In the genomic region with DNA sequence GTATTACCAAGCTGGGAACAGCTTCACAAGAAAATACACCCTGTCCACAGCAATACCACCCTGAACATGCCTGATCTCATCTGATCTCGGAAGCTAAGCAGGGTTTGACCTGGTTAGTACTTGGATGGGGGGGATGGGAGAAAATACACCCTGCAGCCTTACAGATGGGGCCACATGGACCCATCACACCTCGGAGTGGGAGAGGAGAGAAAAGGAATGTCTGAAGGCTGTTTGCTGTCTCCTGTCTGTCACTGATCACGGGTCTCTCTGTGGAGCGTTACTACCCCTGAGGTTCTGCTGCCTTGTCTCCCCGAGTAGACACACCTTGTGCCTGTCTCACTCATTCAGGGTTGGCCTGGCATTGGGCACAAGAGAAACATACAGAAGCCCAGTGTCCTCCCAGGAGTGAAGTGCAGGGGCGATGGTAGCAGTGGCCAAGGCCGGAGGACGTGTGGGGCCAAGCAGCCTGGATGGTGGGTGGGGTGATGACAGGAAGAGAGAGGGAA, we compare ENCODE assay signal across 17 cellular contexts. TPM values are rescaled to one million over a fixed set of nuclear protein-coding genes. Genes with fewer than 3 reads are reported as not detected.
DNase-seq lines count a peak whose midpoint lies in the region; ATAC-seq and TF ChIP-seq lines count a peak whose summit lies in the region.
"Had no signal": no experiment of that assay in that cellular context is flagged by ENCODE, and none has a peak within 500 bp of the region (broad histone marks: within the 10 kb centered on the region; RNA-seq: fewer than 3 reads in every experiment).

No MANE protein-coding gene starts in this region.

- H3K36me3 Mint-ChIP-seq in nephron progenitor cell (ENCODE audit: low read depth), result peaks cover 6% of the 10 kb centered on the region
- H3K36me3 Mint-ChIP-seq in stimulated activated naive B cell treated with anti-CD40 and anti-IgM and Interleukin-4, amounts not matched to agents 10 μg/mL and 1 μg/mL and 100 μg/mL, for 72 hours, result peaks cover 10 to 12% of the 10 kb centered on the region in 2 donors
- H3K36me3 Mint-ChIP-seq: CD4-positive, CD25-positive, alpha-beta regulatory T cell had no signal

- H3K4me3 Mint-ChIP-seq in nephron progenitor cell, result no peak overlapping the region
- H3K4me3 Mint-ChIP-seq in stimulated activated naive B cell treated with anti-CD40 and anti-IgM and Interleukin-4, amounts not matched to agents 10 μg/mL and 1 μg/mL and 100 μg/mL, for 72 hours, result no peak overlapping the region
- H3K4me3 Mint-ChIP-seq: CD4-positive, CD25-positive, alpha-beta regulatory T cell had no signal

- H3K27ac ChIP-seq in Karpas-422 (ENCODE audit: low read length) (peak overlapping the region; percentile 40), coronary artery (no peak overlapping the region)
- H3K27ac ChIP-seq: BLaER1 treated with 17β-estradiol and CSF1 and Interleukin-3, amounts not matched to agents 10 nM and 100 nM; HL-60 had no signal

- H3K9me3 ChIP-seq in Karpas-422 (ENCODE audit: low read length), result no peaks in the 10 kb centered on the region
- H3K9me3 ChIP-seq: HAP-1 had no signal

- no peaks in the 10 kb centered on the region for H3K4me1 Mint-ChIP-seq in nephron progenitor cell
- peaks cover 31 to 75% of the 10 kb centered on the region in 2 donors for H3K4me1 Mint-ChIP-seq in stimulated activated naive B cell treated with anti-CD40 and anti-IgM and Interleukin-4, amounts not matched to agents 10 μg/mL and 1 μg/mL and 100 μg/mL, for 72 hours
- H3K4me1 Mint-ChIP-seq: CD4-positive, CD25-positive, alpha-beta regulatory T cell had no signal

- no peak for DNase-seq in Karpas-422
- DNase-seq in coronary artery (ENCODE audit: low spot score), result peak; percentile 50
- DNase-seq in nephron progenitor cell, result no peak
- DNase-seq in stimulated activated naive B cell treated with anti-CD40 and anti-IgM and Interleukin-4, amounts not matched to agents 10 μg/mL and 1 μg/mL and 100 μg/mL, for 72 hours, result no peak
- DNase-seq in midbrain (lab: John Stamatoyannopoulos, UW), result no peak
- DNase-seq in DMS153 treated with DMSO at 0.1 percent for 48 hours (lab: John Stamatoyannopoulos, UW; ENCODE audit: unreplicated experiment), result no peak
- DNase-seq: 8988T; AML-193; Calu3; CD4-positive, CD25-positive, alpha-beta regulatory T cell; DND-41; GF-D8 had no signal

- no peak overlapping the region for H3K9ac ChIP-seq in Karpas-422 (ENCODE audit: low read length)
- H3K9ac ChIP-seq: BLaER1 treated with 17β-estradiol and CSF1 and Interleukin-3, amounts not matched to agents 10 nM and 100 nM had no signal

- peaks cover 18% of the 10 kb centered on the region for H3K9me3 Mint-ChIP-seq in nephron progenitor cell
- peaks cover 3 to 5% of the 10 kb centered on the region in 2 donors for H3K9me3 Mint-ChIP-seq in stimulated activated naive B cell treated with anti-CD40 and anti-IgM and Interleukin-4, amounts not matched to agents 10 μg/mL and 1 μg/mL and 100 μg/mL, for 72 hours

- H3K27me3 Mint-ChIP-seq in nephron progenitor cell (ENCODE audit: low read depth, poor library complexity), result no peaks in the 10 kb centered on the region
- no peaks in the 10 kb centered on the region for H3K27me3 Mint-ChIP-seq in stimulated activated naive B cell treated with anti-CD40 and anti-IgM and Interleukin-4, amounts not matched to agents 10 μg/mL and 1 μg/mL and 100 μg/mL, for 72 hours
- H3K27me3 Mint-ChIP-seq: CD4-positive, CD25-positive, alpha-beta regulatory T cell had no signal

- H3K4me1 ChIP-seq in Karpas-422 (ENCODE audit: low read length), result peaks cover 24% of the 10 kb centered on the region
- H3K4me1 ChIP-seq: BLaER1 treated with 17β-estradiol and CSF1 and Interleukin-3, amounts not matched to agents 10 nM and 100 nM; HAP-1 had no signal

- no peaks in the 10 kb centered on the region for H3K9me2 ChIP-seq in Karpas-422 (replicated peaks; ENCODE audit: insufficient read depth, low read length)

- no peaks in the 10 kb centered on the region for H3K36me3 ChIP-seq in Karpas-422 (ENCODE audit: insufficient read depth, low read length)
- H3K36me3 ChIP-seq: BLaER1 treated with 17β-estradiol and CSF1 and Interleukin-3, amounts not matched to agents 10 nM and 100 nM; HAP-1 had no signal

- H4K20me1 ChIP-seq in Karpas-422 (ENCODE audit: insufficient read depth, low read depth, low read length), result no peaks in the 10 kb centered on the region
- H4K20me1 ChIP-seq: BLaER1 treated with 17β-estradiol and CSF1 and Interleukin-3, amounts not matched to agents 10 nM and 100 nM had no signal

- no peaks in the 10 kb centered on the region for H3K79me2 ChIP-seq in Karpas-422 (ENCODE audit: low read length)

- peak overlapping the region; percentile 86 for H3K27ac Mint-ChIP-seq in nephron progenitor cell
- H3K27ac Mint-ChIP-seq in stimulated activated naive B cell treated with anti-CD40 and anti-IgM and Interleukin-4, amounts not matched to agents 10 μg/mL and 1 μg/mL and 100 μg/mL, for 72 hours, result peak overlapping the region; percentile 70

- H3K27me3 ChIP-seq in Karpas-422 (ENCODE audit: low read length), result no peaks in the 10 kb centered on the region
- H3K27me3 ChIP-seq: BLaER1 treated with 17β-estradiol and CSF1 and Interleukin-3, amounts not matched to agents 10 nM and 100 nM had no signal

- no peak overlapping the region for H3K4me2 ChIP-seq in Karpas-422 (ENCODE audit: low read depth, low read length, poor library complexity, severe bottlenecking)
- H3K4me2 ChIP-seq: BLaER1 treated with 17β-estradiol and CSF1 and Interleukin-3, amounts not matched to agents 10 nM and 100 nM had no signal

- H2AFZ ChIP-seq in Karpas-422 (ENCODE audit: low read length), result no peak overlapping the region

- H3K4me3 ChIP-seq in Karpas-422 (ENCODE audit: low read length) (no peak overlapping the region), coronary artery (no peak overlapping the region)
- H3K4me3 ChIP-seq: BLaER1 treated with 17β-estradiol and CSF1 and Interleukin-3, amounts not matched to agents 10 nM and 100 nM; HAP-1 had no signal

- TF ChIP-seq CTCF in coronary artery (IDR thresholded peaks at IDR 0.05), result no peak
- TF ChIP-seq CTCF in nephron progenitor cell (IDR thresholded peaks at IDR 0.05), result no peak

- no peak for ATAC-seq in stimulated activated naive B cell treated with anti-CD40 and anti-IgM and Interleukin-4, amounts not matched to agents 10 μg/mL and 1 μg/mL and 100 μg/mL, for 72 hours (replicated peaks)
- ATAC-seq in HG03378 (IDR thresholded peaks at IDR 0.05; ENCODE audit: unreplicated experiment), result no peak

RNA-seq across cellular contexts. Expression of a gene that starts 48.0 kb away (rescaled TPM):
- 0.18 and 0.26 TPM in 2 replicates for total RNA-seq in Karpas-422 (2014; rRNA removed; shearing (Covaris generic); ENCODE audit: low replicate concordance)
- total RNA-seq: Calu3; CD4-positive, CD25-positive, alpha-beta regulatory T cell; H1 had no signal
